In the genomic region with DNA sequence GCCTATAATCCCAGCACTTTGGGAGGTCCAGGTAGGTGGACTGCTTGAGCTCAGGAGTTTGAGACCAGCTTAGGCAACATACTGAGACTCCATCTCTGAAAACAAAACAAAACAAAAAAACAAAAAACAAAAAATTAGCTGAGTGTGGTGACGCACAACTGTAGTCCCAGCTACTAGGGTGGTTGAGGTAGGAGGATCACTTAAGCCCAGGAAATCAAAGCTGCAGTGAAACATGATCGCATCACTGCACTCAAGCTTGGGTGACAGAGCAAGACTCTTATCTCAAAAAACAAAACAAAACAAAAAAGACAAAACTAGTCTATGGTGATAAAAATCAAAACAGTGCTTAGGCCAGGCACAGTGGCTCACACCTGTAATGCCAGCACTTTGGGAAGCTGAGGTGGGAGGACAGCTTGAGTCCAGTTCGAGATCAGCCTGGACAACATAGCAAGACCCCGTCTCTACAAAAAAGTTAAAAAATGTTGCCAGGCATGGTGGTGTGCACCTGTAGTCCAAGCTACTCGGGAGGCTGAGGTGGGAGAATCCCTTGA, we compare ENCODE assay signal across 27 cellular contexts.
"Had no signal": no experiment of that assay in that cellular context is flagged by ENCODE, and none has a peak within 500 bp of the region (broad histone marks: within the 10 kb centered on the region; RNA-seq: fewer than 3 reads in every experiment).

No MANE protein-coding gene starts in this region.

- DNase-seq: activated CD4-positive, alpha-beta memory T cell treated with anti-CD3 and anti-CD28 coated beads, Interleukin-2, amount 10 ng/mL, durations not matched to agents 7 days and 5 days; activated CD4-positive, alpha-beta T cell treated with anti-CD3 and anti-CD28 coated beads for 1 hour; activated CD4-positive, alpha-beta T cell treated with anti-CD3 and anti-CD28 coated beads for 4 hours; activated CD4-positive, alpha-beta T cell treated with anti-CD3 and anti-CD28 coated beads, Interleukin-2, amount 10 ng/mL, durations not matched to agents 7 days and 5 days; activated CD4-positive, alpha-beta T cell treated with anti-CD3 and anti-CD28 coated beads, Interleukin-2, amount 50 U/mL, for 4 hours; activated CD8-positive, alpha-beta memory T cell treated with anti-CD3 and anti-CD28 coated beads, Interleukin-2, amount 50 U/mL, for 48 hours; activated effector memory CD4-positive, alpha-beta T cell treated with Interleukin-2 at 50 U/mL for 16 hours; activated gamma-delta T cell treated with Interleukin-2 at 50 U/mL for 16 hours; activated naive CD4-positive, alpha-beta T cell treated with Interleukin-2 at 50 U/mL for 16 hours; activated naive CD8-positive, alpha-beta T cell treated with anti-CD3 and anti-CD28 coated beads, Interleukin-2, amount 10 ng/mL, durations not matched to agents 7 days and 5 days; activated T-cell treated with anti-CD3 and anti-CD28 coated beads for 4 hours; activated T-cell treated with anti-CD3 and anti-CD28 coated beads, Interleukin-2, amount 50 U/mL, for 24 hours; activated T-cell treated with anti-CD3 and anti-CD28 coated beads, Interleukin-2, amount 50 U/mL, for 72 hours; central memory CD4-positive, alpha-beta T cell; cerebellar nuclear complex; colonic mucosa; effector CD8-positive, alpha-beta T cell; foreskin keratinocyte; gastrocnemius medialis; glutamatergic neuron; heart left ventricle had no signal

- H3K27ac Mint-ChIP-seq: activated CD4-positive, alpha-beta memory T cell treated with anti-CD3 and anti-CD28 coated beads, Interleukin-2, amount 10 ng/mL, durations not matched to agents 7 days and 5 days; activated CD4-positive, alpha-beta T cell treated with anti-CD3 and anti-CD28 coated beads, Interleukin-2, amount 10 ng/mL, durations not matched to agents 7 days and 5 days; activated naive CD4-positive, alpha-beta T cell treated with anti-CD3 and anti-CD28 coated beads, Interleukin-2, amount 50 U/mL, for 72 hours; activated naive CD8-positive, alpha-beta T cell treated with anti-CD3 and anti-CD28 coated beads, Interleukin-2, amount 10 ng/mL, durations not matched to agents 7 days and 5 days; activated T-cell treated with anti-CD3 and anti-CD28 coated beads, Interleukin-2, amount 50 U/mL, for 24 hours; activated T-cell treated with anti-CD3 and anti-CD28 coated beads, Interleukin-2, amount 50 U/mL, for 72 hours; brain had no signal

- H3K27me3 ChIP-seq: ascending aorta, breast epithelium, cardiac muscle cell, colonic mucosa, foreskin keratinocyte, gastrocnemius medialis, heart left ventricle had no signal

- H3K4me1 Mint-ChIP-seq: activated naive CD8-positive, alpha-beta T cell treated with anti-CD3 and anti-CD28 coated beads, Interleukin-2, amount 10 ng/mL, durations not matched to agents 7 days and 5 days; brain had no signal

- H3K4me1 ChIP-seq: ascending aorta, breast epithelium, colonic mucosa, heart left ventricle had no signal

- H3K4me3 Mint-ChIP-seq: activated CD4-positive, alpha-beta memory T cell treated with anti-CD3 and anti-CD28 coated beads, Interleukin-2, amount 10 ng/mL, durations not matched to agents 7 days and 5 days; activated CD4-positive, alpha-beta T cell treated with anti-CD3 and anti-CD28 coated beads, Interleukin-2, amount 10 ng/mL, durations not matched to agents 7 days and 5 days; activated naive CD8-positive, alpha-beta T cell treated with anti-CD3 and anti-CD28 coated beads, Interleukin-2, amount 10 ng/mL, durations not matched to agents 7 days and 5 days; activated T-cell treated with anti-CD3 and anti-CD28 coated beads, Interleukin-2, amount 50 U/mL, for 24 hours; activated T-cell treated with anti-CD3 and anti-CD28 coated beads, Interleukin-2, amount 50 U/mL, for 72 hours; brain had no signal

- H3K9me3 Mint-ChIP-seq: activated CD4-positive, alpha-beta memory T cell treated with anti-CD3 and anti-CD28 coated beads, Interleukin-2, amount 10 ng/mL, durations not matched to agents 7 days and 5 days; activated CD4-positive, alpha-beta T cell treated with anti-CD3 and anti-CD28 coated beads, Interleukin-2, amount 10 ng/mL, durations not matched to agents 7 days and 5 days; activated naive CD4-positive, alpha-beta T cell treated with anti-CD3 and anti-CD28 coated beads, Interleukin-2, amount 50 U/mL, for 72 hours; activated naive CD8-positive, alpha-beta T cell treated with anti-CD3 and anti-CD28 coated beads, Interleukin-2, amount 10 ng/mL, durations not matched to agents 7 days and 5 days; activated T-cell treated with anti-CD3 and anti-CD28 coated beads, Interleukin-2, amount 50 U/mL, for 24 hours; activated T-cell treated with anti-CD3 and anti-CD28 coated beads, Interleukin-2, amount 50 U/mL, for 72 hours had no signal

- H3K4me3 ChIP-seq: ascending aorta, breast epithelium, cardiac muscle cell, colonic mucosa, gastrocnemius medialis, heart left ventricle had no signal

- H3K36me3 ChIP-seq: ascending aorta, breast epithelium, cardiac muscle cell, colonic mucosa, gastrocnemius medialis, heart left ventricle had no signal

- H3K36me3 Mint-ChIP-seq: activated naive CD4-positive, alpha-beta T cell treated with anti-CD3 and anti-CD28 coated beads, Interleukin-2, amount 50 U/mL, for 72 hours; activated naive CD8-positive, alpha-beta T cell treated with anti-CD3 and anti-CD28 coated beads, Interleukin-2, amount 10 ng/mL, durations not matched to agents 7 days and 5 days had no signal

- ATAC-seq: activated naive CD4-positive, alpha-beta T cell treated with anti-CD3 and anti-CD28 coated beads, Interleukin-2, amount 50 U/mL, for 72 hours; activated T-cell treated with anti-CD3 and anti-CD28 coated beads, Interleukin-2, amount 50 U/mL, for 72 hours; esophagus mucosa; foreskin keratinocyte; gastrocnemius medialis; heart left ventricle had no signal

- H3K27me3 Mint-ChIP-seq: activated CD4-positive, alpha-beta memory T cell treated with anti-CD3 and anti-CD28 coated beads, Interleukin-2, amount 10 ng/mL, durations not matched to agents 7 days and 5 days; activated CD4-positive, alpha-beta T cell treated with anti-CD3 and anti-CD28 coated beads, Interleukin-2, amount 10 ng/mL, durations not matched to agents 7 days and 5 days; activated naive CD8-positive, alpha-beta T cell treated with anti-CD3 and anti-CD28 coated beads, Interleukin-2, amount 10 ng/mL, durations not matched to agents 7 days and 5 days; activated T-cell treated with anti-CD3 and anti-CD28 coated beads, Interleukin-2, amount 50 U/mL, for 24 hours; brain had no signal

- H3K9me3 ChIP-seq: ascending aorta, breast epithelium, colonic mucosa, gastrocnemius medialis, heart left ventricle had no signal

- H3K27ac ChIP-seq: ascending aorta, breast epithelium, cardiac muscle cell, colonic mucosa, foreskin keratinocyte, gastrocnemius medialis, heart left ventricle had no signal
